13 cellular contexts compared by ENCODE assay signal in the genomic region with DNA sequence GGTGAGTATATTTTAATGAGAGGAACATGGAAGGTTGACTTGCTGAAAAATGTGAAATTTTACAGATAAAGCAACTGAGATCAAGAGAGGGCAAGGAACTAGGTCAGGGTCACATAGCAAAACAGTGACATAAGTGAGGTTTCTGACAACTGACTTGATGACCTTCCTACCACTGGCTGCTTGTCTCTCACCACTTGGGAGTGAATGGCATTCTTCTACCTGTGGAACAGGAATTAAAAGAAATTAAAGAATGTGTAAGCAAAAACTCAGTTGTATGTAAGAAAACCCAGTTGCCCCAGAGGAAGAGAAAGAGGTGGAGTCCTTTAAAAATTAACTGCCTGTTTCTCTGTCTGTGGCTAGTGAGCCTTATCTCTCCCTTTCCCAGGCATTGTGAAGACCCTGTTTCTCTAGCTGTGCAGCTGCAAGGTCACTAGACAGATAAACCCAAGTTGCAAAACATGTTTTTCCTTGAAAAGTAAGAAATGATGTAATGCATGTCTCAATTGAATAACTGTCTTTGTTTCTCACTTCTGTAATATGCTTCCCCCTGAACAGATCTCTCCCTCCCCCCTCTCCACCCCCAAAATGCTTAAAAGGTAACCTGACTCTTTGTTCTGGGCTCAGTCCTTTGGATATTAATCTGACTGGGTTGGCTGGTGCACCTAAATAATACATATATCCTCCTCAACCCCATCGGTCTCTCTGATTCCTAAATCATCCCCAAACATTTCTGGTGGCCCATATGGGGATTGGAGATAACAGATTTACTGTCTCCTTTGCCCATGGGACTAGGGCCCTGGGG. TPM values are rescaled to one million over a fixed set of nuclear protein-coding genes. Genes with fewer than 3 reads are reported as not detected.
DNase-seq lines count a peak whose midpoint lies in the region; ATAC-seq, FAIRE-seq and TF ChIP-seq lines count a peak whose summit lies in the region.
"Had no signal": no experiment of that assay in that cellular context is flagged by ENCODE, and none has a peak within 500 bp of the region (broad histone marks: within the 10 kb centered on the region; RNA-seq: fewer than 3 reads in every experiment).

No MANE protein-coding gene starts in this region.

- H3K27ac ChIP-seq in Panc1 (ENCODE audit: low read length) (no peak overlapping the region), gastroesophageal sphincter (peak overlapping the region in 3 of 4 donors; percentile 27 to 68 (median 33)), trophoblast cell (ENCODE audit: low read depth, low read length) (peak overlapping the region; percentile 97)
- H3K27ac ChIP-seq: gastrocnemius medialis had no signal

- no peaks in the 10 kb centered on the region for H3K36me3 ChIP-seq in Panc1 (ENCODE audit: control insufficient read depth, insufficient read depth, low read length)
- H3K36me3 ChIP-seq in gastroesophageal sphincter: no peaks in the 10 kb centered on the region
- no peaks in the 10 kb centered on the region for H3K36me3 ChIP-seq in trophoblast cell (ENCODE audit: control insufficient read depth in 1 of 2, insufficient read depth in 2 of 2, low read length in 2 of 2)
- H3K36me3 ChIP-seq: gastrocnemius medialis had no signal

- H3K18ac ChIP-seq in trophoblast cell (ENCODE audit: low read length): peak overlapping the region; percentile 20

- no peak for TF ChIP-seq CTCF in Panc1 (IDR thresholded peaks at IDR 0.05)
- no peak for TF ChIP-seq CTCF in gastroesophageal sphincter (IDR thresholded peaks at IDR 0.05)
- TF ChIP-seq CTCF in glutamatergic neuron (IDR thresholded peaks at IDR 0.05; ENCODE audit: partially characterized antibody, unreplicated experiment): no peak

- peak overlapping the region; percentile 76 for H3K14ac ChIP-seq in trophoblast cell (ENCODE audit: low read length)

- no peak overlapping the region for H3K9ac ChIP-seq in trophoblast cell (ENCODE audit: low read length)

- peaks cover 3% of the 10 kb centered on the region for H3K79me2 ChIP-seq in trophoblast cell (ENCODE audit: control insufficient read depth, insufficient read depth, low read length, poor library complexity)

- TF ChIP-seq EP300 in gastroesophageal sphincter (IDR thresholded peaks at IDR 0.05): no peak

- DNase-seq in GM12891 (ENCODE audit: insufficient read length, low spot score) (no peak), Panc1 (ENCODE audit: low read depth, low spot score) (no peak), trophoblast cell (peak; percentile 12 to 74), glutamatergic neuron (no peak), SW480 (ENCODE audit: low spot score) (no peak)
- DNase-seq in stimulated activated CD4-positive, alpha-beta T cell treated with anti-CD3 and anti-CD28 coated beads, Interleukin-2, amount 100 ng/mL, for 24 hours: no peak
- DNase-seq: gastrocnemius medialis; NCI-H526; stimulated activated CD4-positive, alpha-beta T cell treated with anti-CD3 and anti-CD28 coated beads, Interleukin-4, amount 100 ng/mL, for 4 hours had no signal

- no TSS peak for BruUV-seq in Panc1 (replicated peaks; lab: Mats Ljungman, UMichigan)

- H3K4me1 ChIP-seq in Panc1 (ENCODE audit: control insufficient read depth, insufficient read depth, low read length) (peaks cover 5% of the 10 kb centered on the region), gastroesophageal sphincter (peaks cover 4 to 33% (median 9%) of the 10 kb centered on the region in 3 donors), trophoblast cell (ENCODE audit: control insufficient read depth in 1 of 2, insufficient read depth in 2 of 2, low read length in 2 of 2) (peaks cover 19 to 25% of the 10 kb centered on the region in 2 experiments)
- H3K4me1 ChIP-seq: gastrocnemius medialis had no signal

- H3K27me3 ChIP-seq in Panc1 (ENCODE audit: control insufficient read depth, insufficient read depth, low read length) (peaks cover 3% of the 10 kb centered on the region; the same call in 1 of the 2 replicates), gastroesophageal sphincter (no peaks in the 10 kb centered on the region), trophoblast cell (ENCODE audit: insufficient read depth, low read length) (no peaks in the 10 kb centered on the region)
- H3K27me3 ChIP-seq: gastrocnemius medialis had no signal

- no peak overlapping the region for H3K4me3 Mint-ChIP-seq in glutamatergic neuron (ENCODE audit: unreplicated experiment)

- CTCF ChIA-PET in Panc1 (lab: Charles Lee): no interaction called here

- H2AFZ ChIP-seq in trophoblast cell (ENCODE audit: insufficient read depth, low read length, poor library complexity): peak overlapping the region; percentile 7

- peak overlapping the region; percentile 84 for H4K91ac ChIP-seq in trophoblast cell (ENCODE audit: low read depth, low read length)

- intact Hi-C loops in Panc1 (cut with micrococcal nuclease; ENCODE audit: unreplicated experiment): no loop called here

- H4K12ac ChIP-seq in trophoblast cell (ENCODE audit: low read depth, low read length): peak overlapping the region; percentile 13

- peak; percentile 8; the same call in 1 of the 2 replicates for ATAC-seq in Panc1
- ATAC-seq in gastroesophageal sphincter: no peak
- no peak for ATAC-seq in GM21381 (IDR thresholded peaks at IDR 0.05; ENCODE audit: unreplicated experiment)
- ATAC-seq: gastrocnemius medialis had no signal

- H3K9me3 Mint-ChIP-seq in glutamatergic neuron (ENCODE audit: unreplicated experiment): no peaks in the 10 kb centered on the region

- peak overlapping the region; percentile 83 for H2BK12ac ChIP-seq in trophoblast cell (ENCODE audit: low read length)

- H3K9me3 ChIP-seq in Panc1 (ENCODE audit: control insufficient read depth, insufficient read depth, low read depth, low read length): no peaks in the 10 kb centered on the region
- no peaks in the 10 kb centered on the region for H3K9me3 ChIP-seq in gastroesophageal sphincter
- H3K9me3 ChIP-seq in trophoblast cell (ENCODE audit: insufficient read depth, low read depth, low read length): no peaks in the 10 kb centered on the region
- H3K9me3 ChIP-seq: gastrocnemius medialis had no signal

- peak overlapping the region; percentile 18 for H3K4ac ChIP-seq in trophoblast cell (ENCODE audit: low read depth, low read length)

- H2BK5ac ChIP-seq in trophoblast cell (ENCODE audit: low read depth, low read length, poor library complexity): peak overlapping the region; percentile 60

- H3K79me1 ChIP-seq in trophoblast cell (ENCODE audit: low read length): peaks cover 18% of the 10 kb centered on the region

- peak overlapping the region; percentile 81 for H2AK5ac ChIP-seq in trophoblast cell (ENCODE audit: low read length)

- WGBS in gastroesophageal sphincter (ENCODE audit: low coverage in 1 of 2), 2 donors: 57 to 83% methylated on average over 1 of the region's 1 CpG
- no CpG with 5 or more reads among the region's 1 CpG for WGBS in trophoblast cell (ENCODE audit: extremely low coverage, insufficient coverage, insufficient read length)

- POLR2A ChIA-PET in Panc1 (lab: Charles Lee): no interaction called here

- H3K4me1 Mint-ChIP-seq in glutamatergic neuron (ENCODE audit: low read depth, unreplicated experiment): peaks cover 7% of the 10 kb centered on the region

- H3K4me2 ChIP-seq in trophoblast cell (ENCODE audit: low read length): peak overlapping the region; percentile 80

- no peaks in the 10 kb centered on the region for H3K36me3 Mint-ChIP-seq in glutamatergic neuron (ENCODE audit: unreplicated experiment)

- TF ChIP-seq POLR2A in GM12891 (IDR thresholded peaks at IDR 0.05; ENCODE audit: low read depth, low read length): no peak
- no peak for TF ChIP-seq POLR2A in gastroesophageal sphincter (IDR thresholded peaks at IDR 0.05)

- H3K23ac ChIP-seq in trophoblast cell (ENCODE audit: low read length): no peak overlapping the region

- H2BK120ac ChIP-seq in trophoblast cell (ENCODE audit: insufficient read depth, low read length, poor library complexity): peak overlapping the region; percentile 87

- H3K27me3 Mint-ChIP-seq in glutamatergic neuron (ENCODE audit: unreplicated experiment): no peaks in the 10 kb centered on the region

- in situ Hi-C loops in Panc1 (cut with HindIII; ENCODE audit: low pct_unique_long_range_greater_than_20kb, low sequenced_read_pairs): no loop called here

- no peak overlapping the region for H3K27ac Mint-ChIP-seq in glutamatergic neuron (ENCODE audit: unreplicated experiment)

- no peak for FAIRE-seq in GM12891 (lab: Jason Lieb, UNC)

- H3K4me3 ChIP-seq in Panc1 (ENCODE audit: low read depth in 2 of 2, low read length in 2 of 2) (peak overlapping the region; percentile 40 to 62; a peak in 3 of 4 replicates), gastroesophageal sphincter (no peak overlapping the region), trophoblast cell (ENCODE audit: low read depth, low read length) (peak overlapping the region; percentile 2)
- H3K4me3 ChIP-seq: gastrocnemius medialis had no signal

- peak overlapping the region; percentile 75 for H4K8ac ChIP-seq in trophoblast cell (ENCODE audit: low read depth, low read length)

TF ChIP-seq in GM12891, 5 proteins besides CTCF, POLR2A, EP300 and RAD21:
- no peak for TF ChIP-seq POLR2AphosphoS5 (IDR thresholded peaks at IDR 0.05; ENCODE audit: low read depth, low read length)
- peak; percentile 51; the same call in 1 of the 2 replicates for TF ChIP-seq SPI1 (IDR thresholded peaks at IDR 0.05; ENCODE audit: low read depth, low read length)

RNA-seq across cellular contexts. Expression of a gene that starts 23.4 kb away (rescaled TPM):
- 0.05 TPM for polyA plus RNA-seq in GM12891 (2012; ENCODE audit: low read depth, missing spikeins)
- total RNA-seq in Panc1 (2021; ENCODE audit: unreplicated experiment) (not detected), gastroesophageal sphincter (1 to 10 TPM in 1 of 4 donors, under 1 TPM in 3; 0.46 to 1.2 (median 0.74) TPM), glutamatergic neuron (ENCODE audit: unreplicated experiment) (not detected)
- polyA plus RNA-seq in Panc1 (2012; ENCODE audit: insufficient read length): not detected
- 0.06 and 0.08 TPM in 2 replicates for polyA plus RNA-seq in trophoblast cell (2013)
- total RNA-seq: Daoy; gastrocnemius medialis; T-helper 1 cell treated with Interleukin-12 subunit alpha and Interleukin-12 subunit beta and Interleukin-4 antibody, amounts not matched to agents 30 ng/mL and 1 ng/mL, for 36 hours had no signal

Comparison
In these comparisons a context has a peak if more than half of its experiments do, and no peak if none do; other contexts are left out.
1. DNase-seq: peak in trophoblast cell (2 of 2); none in GM12891 (single experiment), Panc1 (single experiment), stimulated activated CD4-positive, alpha-beta T cell treated with anti-CD3 and anti-CD28 coated beads, Interleukin-2, amount 100 ng/mL, for 24 hours (0 of 2), glutamatergic neuron (single experiment) and SW480 (single experiment).
2. H3K4me3 ChIP-seq: peak in Panc1 (2 of 2) and trophoblast cell (single experiment); none in gastroesophageal sphincter (0 of 2).